8 cellular contexts compared by ENCODE assay signal in genomic region chr7:158957921-158958471, GRCh38.
DNase-seq lines count a peak whose midpoint lies in the region; ATAC-seq and TF ChIP-seq lines count a peak whose summit lies in the region.

No MANE protein-coding gene starts in this region.

- H3K27ac ChIP-seq in testis, result no peak overlapping the region

- ATAC-seq in activated CD8-positive, alpha-beta T cell treated with anti-CD3 and anti-CD28 coated beads for 36 hours, result peak; percentile 95
- ATAC-seq in left ventricle myocardium superior, result peak; percentile 66

- H3K27me3 Mint-ChIP-seq in activated CD8-positive, alpha-beta T cell treated with anti-CD3 and anti-CD28 coated beads for 36 hours, result peaks cover 6% of the 10 kb centered on the region

- H3K36me3 ChIP-seq in testis (ENCODE audit: low read depth, missing control alignments), result no peaks in the 10 kb centered on the region

- H3K27ac Mint-ChIP-seq in activated CD8-positive, alpha-beta T cell treated with anti-CD3 and anti-CD28 coated beads for 36 hours, result no peak overlapping the region

- H3K27me3 ChIP-seq in testis, result no peaks in the 10 kb centered on the region

- in situ Hi-C loops in G401 (cut with HindIII; ENCODE audit: low sequenced_read_pairs), result no loop called here

- intact Hi-C loops in activated CD8-positive, alpha-beta T cell treated with anti-CD3 and anti-CD28 coated beads for 36 hours (cut with micrococcal nuclease), result no loop called here
- intact Hi-C loops in left ventricle myocardium superior (cut with micrococcal nuclease) (no loop called here), testis (cut with DNase I; ENCODE audit: low total_unique reads) (no loop called here)

- POLR2A ChIA-PET in activated CD8-positive, alpha-beta T cell treated with anti-CD3 and anti-CD28 coated beads for 36 hours (lab: Charles Lee), result no interaction called here

- H3K9me3 Mint-ChIP-seq in activated CD8-positive, alpha-beta T cell treated with anti-CD3 and anti-CD28 coated beads for 36 hours, result no peaks in the 10 kb centered on the region

- no peaks in the 10 kb centered on the region for H3K36me3 Mint-ChIP-seq in activated CD8-positive, alpha-beta T cell treated with anti-CD3 and anti-CD28 coated beads for 36 hours (ENCODE audit: low read depth)

- no peak for TF ChIP-seq POLR2A in testis (IDR thresholded peaks at IDR 0.05)

- no peak for TF ChIP-seq CTCF in activated CD8-positive, alpha-beta T cell treated with anti-CD3 and anti-CD28 coated beads for 36 hours (IDR thresholded peaks at IDR 0.05)
- no peak for TF ChIP-seq CTCF in testis (IDR thresholded peaks at IDR 0.05)

- H3K4me3 ChIP-seq in testis, result peak overlapping the region in 1 of 2 donors; percentile 5

- H3K4me1 ChIP-seq in testis, result no peaks in the 10 kb centered on the region

- H3K4me1 Mint-ChIP-seq in activated CD8-positive, alpha-beta T cell treated with anti-CD3 and anti-CD28 coated beads for 36 hours (ENCODE audit: low read depth), result peaks cover 11% of the 10 kb centered on the region

- 35 to 47% methylated on average over 19 to 33 of the region's 33 CpGs for WGBS in testis, 2 donors

- peak overlapping the region; percentile 54 for H3K4me3 Mint-ChIP-seq in activated CD8-positive, alpha-beta T cell treated with anti-CD3 and anti-CD28 coated beads for 36 hours

- CTCF ChIA-PET in activated CD8-positive, alpha-beta T cell treated with anti-CD3 and anti-CD28 coated beads for 36 hours (lab: Charles Lee), result interaction anchor here (1.5 kb wide), 1 partner anchor 19 kb away, joined by 7 read pairs; no protein-coding TSS in a partner anchor

- no peaks in the 10 kb centered on the region for H3K9me3 ChIP-seq in testis

- peak; percentile 77 to 87 for DNase-seq in NCI-H2081 (lab: John Stamatoyannopoulos, UW)
- DNase-seq in NCI-H2081 treated with DMSO at 0.1 percent for 48 hours (lab: John Stamatoyannopoulos, UW), result no peak
- peak; percentile 88 for DNase-seq in NCI-H1105 (lab: John Stamatoyannopoulos, UW)
- peak; percentile 59 for DNase-seq in activated CD8-positive, alpha-beta T cell treated with anti-CD3 and anti-CD28 coated beads for 36 hours
- DNase-seq in left ventricle myocardium superior, result no peak
- peak; percentile 41 for DNase-seq in testis
- no peak for DNase-seq in G401 (ENCODE audit: low spot score)
- DNase-seq in H4 (ENCODE audit: low spot score), result no peak

Comparison
In these comparisons a context has a peak if more than half of its experiments do, and no peak if none do; other contexts are left out.
1. DNase-seq: peak in NCI-H2081 (2 of 2), NCI-H1105 (single experiment), activated CD8-positive, alpha-beta T cell treated with anti-CD3 and anti-CD28 coated beads for 36 hours (single experiment) and testis (single experiment); none in NCI-H2081 treated with DMSO at 0.1 percent for 48 hours (single experiment), left ventricle myocardium superior (single experiment), G401 (single experiment) and H4 (single experiment).